In genomic region chr10:5898163-5898562, GRCh38 we compare ENCODE assay signal across 21 cellular contexts.
"Had no signal": no experiment of that assay in that cellular context is flagged by ENCODE, and none has a peak within 500 bp of the region (broad histone marks: within the 10 kb centered on the region; RNA-seq: fewer than 3 reads in every experiment).

No MANE protein-coding gene starts in this region.

- H3K27me3 ChIP-seq: adrenal gland had no signal

- DNase-seq: activated CD4-positive, alpha-beta memory T cell treated with anti-CD3 and anti-CD28 coated beads, Interleukin-2, amount 10 ng/mL, durations not matched to agents 7 days and 5 days; activated CD4-positive, alpha-beta T cell treated with anti-CD3 and anti-CD28 coated beads for 36 hours; activated CD4-positive, alpha-beta T cell treated with anti-CD3 and anti-CD28 coated beads, Interleukin-2, amount 50 U/mL, for 1 hour; activated naive CD4-positive, alpha-beta T cell treated with anti-CD3 and anti-CD28 coated beads, Interleukin-2, amount 50 U/mL, for 16 hours; activated naive CD8-positive, alpha-beta T cell treated with anti-CD3 and anti-CD28 coated beads, Interleukin-2, amount 10 ng/mL, durations not matched to agents 7 days and 5 days; activated T-cell treated with anti-CD3 and anti-CD28 coated beads, Interleukin-2, amount 50 U/mL, for 1 hour; anterior cingulate cortex; caudate nucleus; Kasumi-1; KBM-7; NCI-H1105 treated with DMSO at 0.1 percent for 48 hours; NCI-H1436 treated with DMSO at 0.1 percent for 48 hours; NCI-H187; NCI-H2081; NCI-H510A treated with DMSO at 0.1 percent for 48 hours; NCI-H69; PC-3; SHP77 treated with DMSO at 0.1 percent for 48 hours; WERI-Rb-1 had no signal

- H3K36me3 ChIP-seq: WERI-Rb-1 had no signal

- H3K9me3 ChIP-seq: adrenal gland had no signal

- ATAC-seq: activated CD4-positive, alpha-beta T cell treated with anti-CD3 and anti-CD28 coated beads for 36 hours; PC-3 had no signal

- H3K27me3 Mint-ChIP-seq: activated CD4-positive, alpha-beta memory T cell treated with anti-CD3 and anti-CD28 coated beads, Interleukin-2, amount 10 ng/mL, durations not matched to agents 7 days and 5 days; activated CD4-positive, alpha-beta T cell treated with anti-CD3 and anti-CD28 coated beads for 36 hours; activated naive CD8-positive, alpha-beta T cell treated with anti-CD3 and anti-CD28 coated beads, Interleukin-2, amount 10 ng/mL, durations not matched to agents 7 days and 5 days had no signal

- H3K4me3 ChIP-seq: adrenal gland had no signal

- H3K4me3 Mint-ChIP-seq: activated CD4-positive, alpha-beta memory T cell treated with anti-CD3 and anti-CD28 coated beads, Interleukin-2, amount 10 ng/mL, durations not matched to agents 7 days and 5 days; activated CD4-positive, alpha-beta T cell treated with anti-CD3 and anti-CD28 coated beads for 36 hours; activated naive CD8-positive, alpha-beta T cell treated with anti-CD3 and anti-CD28 coated beads, Interleukin-2, amount 10 ng/mL, durations not matched to agents 7 days and 5 days; T-helper 1 cell treated with Interleukin-12 subunit alpha and Interleukin-12 subunit beta and Interleukin-4 antibody, amounts not matched to agents 30 μg/mL and 1 μg/mL, for 36 hours had no signal

- H3K27ac Mint-ChIP-seq: activated CD4-positive, alpha-beta memory T cell treated with anti-CD3 and anti-CD28 coated beads, Interleukin-2, amount 10 ng/mL, durations not matched to agents 7 days and 5 days; activated CD4-positive, alpha-beta T cell treated with anti-CD3 and anti-CD28 coated beads for 36 hours; activated naive CD8-positive, alpha-beta T cell treated with anti-CD3 and anti-CD28 coated beads, Interleukin-2, amount 10 ng/mL, durations not matched to agents 7 days and 5 days had no signal

- H3K27ac ChIP-seq: adrenal gland, WERI-Rb-1 had no signal
